In genomic region chr10:122141821-122142651, GRCh38 we compare ENCODE assay signal across 10 cellular contexts.
DNase-seq lines count a peak whose midpoint lies in the region; ATAC-seq and TF ChIP-seq lines count a peak whose summit lies in the region.
"Had no signal": no experiment of that assay in that cellular context is flagged by ENCODE, and none has a peak within 500 bp of the region (broad histone marks: within the 10 kb centered on the region; RNA-seq: fewer than 3 reads in every experiment).

No MANE protein-coding gene starts in this region.

- no peak overlapping the region for H3K4me3 Mint-ChIP-seq in naive thymus-derived CD8-positive, alpha-beta T cell
- H3K4me3 Mint-ChIP-seq: naive thymus-derived CD4-positive, alpha-beta T cell had no signal

- H3K36me3 ChIP-seq in rectal smooth muscle tissue (ENCODE audit: control insufficient read depth, insufficient read depth, low read length): peaks cover 4% of the 10 kb centered on the region

- H3K4me1 Mint-ChIP-seq in naive thymus-derived CD8-positive, alpha-beta T cell: no peaks in the 10 kb centered on the region

- no peak for ATAC-seq in naive thymus-derived CD8-positive, alpha-beta T cell
- ATAC-seq in HG02852 (IDR thresholded peaks at IDR 0.05; ENCODE audit: unreplicated experiment) (no peak), GM18867 (IDR thresholded peaks at IDR 0.05; ENCODE audit: unreplicated experiment) (no peak)

- H3K9me3 Mint-ChIP-seq in naive thymus-derived CD8-positive, alpha-beta T cell: peaks cover 0 to 16% (median 4%) of the 10 kb centered on the region in 9 donors

- H3K27ac Mint-ChIP-seq in naive thymus-derived CD8-positive, alpha-beta T cell: no peak overlapping the region
- H3K27ac Mint-ChIP-seq: naive thymus-derived CD4-positive, alpha-beta T cell had no signal

- peaks cover 0 to 5% (median 0%) of the 10 kb centered on the region in 3 donors for H3K36me3 Mint-ChIP-seq in naive thymus-derived CD8-positive, alpha-beta T cell

- H3K27me3 ChIP-seq in rectal smooth muscle tissue (ENCODE audit: control insufficient read depth, insufficient read depth, low read length): no peaks in the 10 kb centered on the region

- CTCF ChIA-PET in RWPE1 (lab: Yijun Ruan, JAX): interaction anchor here (0.6 to 1.3 kb wide), 7 partner anchors 12 to 166 kb away, joined by 3 to 10 read pairs (median 3); no protein-coding TSS in a partner anchor

- DNase-seq in AG10803 (ENCODE audit: low read depth) (peak; percentile 60), RWPE1 (ENCODE audit: low spot score) (peak; percentile 51), fibroblast of the aortic adventitia (ENCODE audit: low read depth) (peak; percentile 76), NCI-H2029 treated with DMSO at 0.1 percent for 48 hours (lab: John Stamatoyannopoulos, UW) (no peak)
- DNase-seq in naive thymus-derived CD8-positive, alpha-beta T cell: no peak

- no peak for TF ChIP-seq CTCF in AG10803 (conservative IDR thresholded peaks at IDR 0.05; ENCODE audit: low read length)
- no peak for TF ChIP-seq CTCF in RWPE1 (conservative IDR thresholded peaks at IDR 0.05; ENCODE audit: low read depth)
- TF ChIP-seq CTCF in fibroblast of the aortic adventitia (IDR thresholded peaks at IDR 0.05; ENCODE audit: insufficient read depth, low read length): no peak

- H3K9ac ChIP-seq in rectal smooth muscle tissue (ENCODE audit: low read length): no peak overlapping the region

- peaks cover 2 to 34% (median 2%) of the 10 kb centered on the region in 5 donors for H3K27me3 Mint-ChIP-seq in naive thymus-derived CD8-positive, alpha-beta T cell

- H3K27ac ChIP-seq in RWPE1 (peak overlapping the region; percentile 98), rectal smooth muscle tissue (ENCODE audit: low read depth, low read length) (peak overlapping the region; percentile 90)

- POLR2A ChIA-PET in RWPE1 (lab: Yijun Ruan, JAX; ENCODE audit: low non-redundant PET): no interaction called here
- POLR2A ChIA-PET in naive thymus-derived CD8-positive, alpha-beta T cell (lab: Charles Lee): no interaction called here

- H3K4me3 ChIP-seq in AG10803 (ENCODE audit: low read length) (no peak overlapping the region), fibroblast of the aortic adventitia (ENCODE audit: low read depth, low read length) (no peak overlapping the region), rectal smooth muscle tissue (ENCODE audit: low read length) (no peak overlapping the region)
- H3K4me3 ChIP-seq: K562 had no signal

- H3K4me1 ChIP-seq in rectal smooth muscle tissue (ENCODE audit: control insufficient read depth, insufficient read depth, low read length): peaks cover 41% of the 10 kb centered on the region

Comparison
In these comparisons a context has a peak if more than half of its experiments do, and no peak if none do; other contexts are left out.
1. DNase-seq: peak in AG10803 (single experiment), RWPE1 (single experiment) and fibroblast of the aortic adventitia (single experiment); none in NCI-H2029 treated with DMSO at 0.1 percent for 48 hours (single experiment) and naive thymus-derived CD8-positive, alpha-beta T cell (0 of 10).